In the genomic region with DNA sequence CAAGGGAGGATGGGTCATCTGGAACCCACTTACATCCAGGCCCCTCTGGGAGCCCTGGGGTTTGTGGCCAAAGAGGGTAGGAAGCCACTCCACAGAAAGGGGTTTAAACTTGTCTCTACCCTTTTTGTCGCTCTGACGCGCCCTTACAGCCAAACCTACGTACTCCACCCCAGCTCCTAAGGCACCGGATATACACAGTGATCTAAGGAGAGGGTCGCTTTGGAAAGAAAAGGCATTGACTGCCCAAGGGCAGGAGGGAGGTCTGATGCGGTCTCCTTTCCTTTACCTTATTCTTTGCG, we compare ENCODE assay signal across 10 cellular contexts. TPM values are rescaled to one million over a fixed set of nuclear protein-coding genes. Genes with fewer than 3 reads are reported as not detected.
DNase-seq lines count a peak whose midpoint lies in the region; TF ChIP-seq lines count a peak whose summit lies in the region.
"Had no signal": no experiment of that assay in that cellular context is flagged by ENCODE, and none has a peak within 500 bp of the region (broad histone marks: within the 10 kb centered on the region; RNA-seq: fewer than 3 reads in every experiment).

No MANE protein-coding gene starts in this region.

- H3K36me3 ChIP-seq in A673 (ENCODE audit: insufficient read depth, low read length, poor library complexity, severe bottlenecking) (no peaks in the 10 kb centered on the region), osteoblast (ENCODE audit: insufficient read depth, low read length) (no peaks in the 10 kb centered on the region)

- peak overlapping the region; percentile 73 for H3K4me2 ChIP-seq in osteoblast (ENCODE audit: insufficient read depth, low read length)

- CTCF ChIA-PET in A673 (lab: Charles Lee), result no interaction called here

- H3K4me1 ChIP-seq in A673 (ENCODE audit: insufficient read depth, low read length, poor library complexity, severe bottlenecking) (peaks cover 36% of the 10 kb centered on the region), osteoblast (ENCODE audit: insufficient read depth, low read length) (peaks cover 24% of the 10 kb centered on the region)

- no TSS peak for BruUV-seq in A673 (replicated peaks; lab: Mats Ljungman, UMichigan)

- POLR2A ChIA-PET in A673 (lab: Charles Lee; ENCODE audit: low non-redundant PET), result interaction anchor here (0.6 kb wide), 1 partner anchor 105 kb away, joined by 3 read pairs; no protein-coding TSS in a partner anchor

- no peak for TF ChIP-seq CTCF in A673 (conservative IDR thresholded peaks at IDR 0.05; ENCODE audit: low read depth, low read length)
- no peak for TF ChIP-seq CTCF in LNCaP clone FGC (IDR thresholded peaks at IDR 0.05; ENCODE audit: control insufficient read depth, extremely low read depth, insufficient read depth)
- TF ChIP-seq CTCF in fibroblast of pulmonary artery (IDR thresholded peaks at IDR 0.05; ENCODE audit: low read length, missing control alignments), result no peak
- no peak for TF ChIP-seq CTCF in osteoblast (IDR thresholded peaks at IDR 0.05; ENCODE audit: extremely low read depth, low read depth, low read length)

- H4K20me1 ChIP-seq in osteoblast (ENCODE audit: insufficient read depth, low read length), result peaks cover 16% of the 10 kb centered on the region

- H3K9me3 ChIP-seq in A673 (ENCODE audit: low read depth, low read length, poor library complexity, severe bottlenecking), result no peaks in the 10 kb centered on the region
- no peaks in the 10 kb centered on the region for H3K9me3 ChIP-seq in osteoblast (ENCODE audit: low read depth, low read length)

- H3K79me2 ChIP-seq in osteoblast (ENCODE audit: insufficient read depth, low read length), result peaks cover 35% of the 10 kb centered on the region

- peak overlapping the region; percentile 80 for H2AFZ ChIP-seq in osteoblast (ENCODE audit: low read length)

- peak overlapping the region; percentile 97 for H3K4me3 ChIP-seq in A673 (ENCODE audit: low read depth, low read length, poor library complexity, severe bottlenecking)
- H3K4me3 ChIP-seq in LNCaP clone FGC (ENCODE audit: low read depth, low read length), result peak overlapping the region; percentile 41
- peak overlapping the region; percentile 41 for H3K4me3 ChIP-seq in fibroblast of pulmonary artery (replicated peaks; ENCODE audit: low read depth, low read length)
- H3K4me3 ChIP-seq in osteoblast (ENCODE audit: insufficient read depth, low read length), result peak overlapping the region; percentile 91

- intact Hi-C loops in A673 (cut with micrococcal nuclease; ENCODE audit: unreplicated experiment), result loop anchor here (5.0 to 10.0 kb wide), 4 partner anchors 79 to 284 kb away; no protein-coding TSS in a partner anchor

- H3K27ac ChIP-seq in A673 (ENCODE audit: low read depth, low read length, poor library complexity, severe bottlenecking), result peak overlapping the region; percentile 85
- no peak overlapping the region for H3K27ac ChIP-seq in osteoblast (ENCODE audit: low read depth, low read length)

- DNase-seq in A673 (ENCODE audit: low spot score), result peak; percentile 35
- no peak for DNase-seq in LNCaP clone FGC (ENCODE audit: low read depth)
- no peak for DNase-seq in fibroblast of pulmonary artery (ENCODE audit: low read depth)
- DNase-seq in osteoblast (ENCODE audit: insufficient read length, low spot score, missing footprints), result peak; percentile 73
- no peak for DNase-seq in GOT3 (lab: John Stamatoyannopoulos, UW)
- no peak for DNase-seq in activated CD8-positive, alpha-beta memory T cell treated with anti-CD3 and anti-CD28 coated beads, Interleukin-2, amount 50 U/mL, for 4 hours
- DNase-seq in SIG-M5 (lab: John Stamatoyannopoulos, UW), result no peak
- no peak for DNase-seq in NCI-H774 (lab: John Stamatoyannopoulos, UW)
- DNase-seq: activated CD4-positive, CD25-positive, alpha-beta regulatory T cell treated with anti-CD3 and anti-CD28 coated beads, Interleukin-2, amount 50 U/mL, for 72 hours; CD4-positive, CD25-positive, alpha-beta regulatory T cell had no signal

- H3K27me3 ChIP-seq in A673 (replicated peaks; ENCODE audit: insufficient read depth, low read depth, low read length, poor library complexity) (no peaks in the 10 kb centered on the region), osteoblast (ENCODE audit: insufficient read depth, low read length) (no peaks in the 10 kb centered on the region)

RNA-seq across cellular contexts. Expression of gene PRKD1, which starts 0.6 kb away (rescaled TPM):
- total RNA-seq in A673 (2021) (41.5 and 45.7 TPM in 2 replicates), osteoblast (21.8 and 28.6 TPM in 2 replicates)
- total RNA-seq: CD4-positive, CD25-positive, alpha-beta regulatory T cell had no signal

Comparison
In these comparisons a context has a peak if more than half of its experiments do, and no peak if none do; other contexts are left out.
1. DNase-seq: peak in A673 (single experiment) and osteoblast (single experiment); none in LNCaP clone FGC (single experiment), fibroblast of pulmonary artery (single experiment), GOT3 (single experiment), activated CD8-positive, alpha-beta memory T cell treated with anti-CD3 and anti-CD28 coated beads, Interleukin-2, amount 50 U/mL, for 4 hours (single experiment), SIG-M5 (single experiment) and NCI-H774 (single experiment).
2. H3K4me3 ChIP-seq: peak in every context shown above with its lines; median percentile 97 in A673; 91 in osteoblast; 41 in LNCaP clone FGC; 41 in fibroblast of pulmonary artery.